8 cellular contexts compared by ENCODE assay signal in genomic region chr10:102752934-102753664, GRCh38. TPM values are rescaled to one million over a fixed set of nuclear protein-coding genes. Genes with fewer than 3 reads are reported as not detected.
DNase-seq lines count a peak whose midpoint lies in the region; ATAC-seq and TF ChIP-seq lines count a peak whose summit lies in the region.

No MANE protein-coding gene starts in this region.

- peak; percentile 54 for TF ChIP-seq CTCF in HL-60 (IDR thresholded peaks at IDR 0.05; ENCODE audit: insufficient read depth, low read length)
- peak; percentile 74 for TF ChIP-seq CTCF in VCaP (conservative IDR thresholded peaks at IDR 0.05)

- DNase-seq in DMS114 treated with DMSO at 0.1 percent for 48 hours (lab: John Stamatoyannopoulos, UW; ENCODE audit: unreplicated experiment) (peak; percentile 38), HL-60 (ENCODE audit: low read depth in 1 of 2, low spot score in 1 of 2) (peak in 1 of 2 experiments; percentile 53), germinal center (ENCODE audit: low spot score) (peak; percentile 21), pulmonary artery endothelial cell (ENCODE audit: low read depth, low spot score) (peak; percentile 37), mesenteric fat pad (ENCODE audit: low spot score) (no peak)

- no peak overlapping the region for H3K4me3 ChIP-seq in HL-60 (replicated peaks; ENCODE audit: insufficient read depth, low read length)

- H3K27ac ChIP-seq in HL-60 (replicated peaks), result no peak overlapping the region
- peak overlapping the region; percentile 6; the same call in 1 of the 2 replicates for H3K27ac ChIP-seq in VCaP

- ATAC-seq in HG02623 (IDR thresholded peaks at IDR 0.05; ENCODE audit: unreplicated experiment) (no peak), GM21447 (IDR thresholded peaks at IDR 0.05; ENCODE audit: unreplicated experiment) (no peak)

- H3K27me3 ChIP-seq in HL-60 (ENCODE audit: insufficient read depth, poor library complexity, severe bottlenecking), result no peaks in the 10 kb centered on the region

RNA-seq across cellular contexts. Expression of gene WBP1L, which starts 9.4 kb away (rescaled TPM):
- total RNA-seq in pulmonary artery endothelial cell (46.8 and 72.1 TPM in 2 replicates), mesenteric fat pad (98.0 TPM)

RNA-seq across cellular contexts. Expression of gene SFXN2, which starts 38.7 kb away (rescaled TPM):
- 9.1 and 14.1 TPM in 2 replicates for total RNA-seq in pulmonary artery endothelial cell
- 7.2 TPM for total RNA-seq in mesenteric fat pad

RNA-seq across cellular contexts. Expression of gene ARL3, which starts 38.9 kb away (rescaled TPM):
- total RNA-seq in pulmonary artery endothelial cell, result 5.4 and 6.4 TPM in 2 replicates
- total RNA-seq in mesenteric fat pad, result 5.7 TPM
